Comparison of ENCODE assay signal across 1 cellular context in the genomic region with DNA sequence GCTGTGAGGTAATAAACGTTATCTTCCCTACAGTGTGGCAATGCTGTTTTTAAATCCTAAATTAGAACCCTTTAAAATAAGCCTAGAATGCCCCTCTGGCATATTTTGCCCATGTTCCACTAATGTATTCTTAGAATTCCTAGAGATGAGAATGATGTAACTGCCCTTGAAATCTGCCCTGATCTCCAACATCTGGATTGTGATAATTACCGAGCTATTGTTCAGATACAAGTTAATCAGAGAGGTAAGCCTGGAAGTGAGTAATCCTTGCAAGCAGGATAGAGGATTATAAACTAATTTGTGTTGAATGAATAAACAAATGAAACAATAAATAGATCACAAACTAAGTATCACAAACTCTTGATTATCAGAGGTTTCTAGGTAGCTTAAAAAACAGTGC.
TF ChIP-seq lines count a peak whose summit lies in the region.

No MANE protein-coding gene starts in this region.

TF ChIP-seq in GM23338, 12 proteins besides CTCF, POLR2A, EP300 and RAD21 (continued from another document):
- TF ChIP-seq, protein P1, sequence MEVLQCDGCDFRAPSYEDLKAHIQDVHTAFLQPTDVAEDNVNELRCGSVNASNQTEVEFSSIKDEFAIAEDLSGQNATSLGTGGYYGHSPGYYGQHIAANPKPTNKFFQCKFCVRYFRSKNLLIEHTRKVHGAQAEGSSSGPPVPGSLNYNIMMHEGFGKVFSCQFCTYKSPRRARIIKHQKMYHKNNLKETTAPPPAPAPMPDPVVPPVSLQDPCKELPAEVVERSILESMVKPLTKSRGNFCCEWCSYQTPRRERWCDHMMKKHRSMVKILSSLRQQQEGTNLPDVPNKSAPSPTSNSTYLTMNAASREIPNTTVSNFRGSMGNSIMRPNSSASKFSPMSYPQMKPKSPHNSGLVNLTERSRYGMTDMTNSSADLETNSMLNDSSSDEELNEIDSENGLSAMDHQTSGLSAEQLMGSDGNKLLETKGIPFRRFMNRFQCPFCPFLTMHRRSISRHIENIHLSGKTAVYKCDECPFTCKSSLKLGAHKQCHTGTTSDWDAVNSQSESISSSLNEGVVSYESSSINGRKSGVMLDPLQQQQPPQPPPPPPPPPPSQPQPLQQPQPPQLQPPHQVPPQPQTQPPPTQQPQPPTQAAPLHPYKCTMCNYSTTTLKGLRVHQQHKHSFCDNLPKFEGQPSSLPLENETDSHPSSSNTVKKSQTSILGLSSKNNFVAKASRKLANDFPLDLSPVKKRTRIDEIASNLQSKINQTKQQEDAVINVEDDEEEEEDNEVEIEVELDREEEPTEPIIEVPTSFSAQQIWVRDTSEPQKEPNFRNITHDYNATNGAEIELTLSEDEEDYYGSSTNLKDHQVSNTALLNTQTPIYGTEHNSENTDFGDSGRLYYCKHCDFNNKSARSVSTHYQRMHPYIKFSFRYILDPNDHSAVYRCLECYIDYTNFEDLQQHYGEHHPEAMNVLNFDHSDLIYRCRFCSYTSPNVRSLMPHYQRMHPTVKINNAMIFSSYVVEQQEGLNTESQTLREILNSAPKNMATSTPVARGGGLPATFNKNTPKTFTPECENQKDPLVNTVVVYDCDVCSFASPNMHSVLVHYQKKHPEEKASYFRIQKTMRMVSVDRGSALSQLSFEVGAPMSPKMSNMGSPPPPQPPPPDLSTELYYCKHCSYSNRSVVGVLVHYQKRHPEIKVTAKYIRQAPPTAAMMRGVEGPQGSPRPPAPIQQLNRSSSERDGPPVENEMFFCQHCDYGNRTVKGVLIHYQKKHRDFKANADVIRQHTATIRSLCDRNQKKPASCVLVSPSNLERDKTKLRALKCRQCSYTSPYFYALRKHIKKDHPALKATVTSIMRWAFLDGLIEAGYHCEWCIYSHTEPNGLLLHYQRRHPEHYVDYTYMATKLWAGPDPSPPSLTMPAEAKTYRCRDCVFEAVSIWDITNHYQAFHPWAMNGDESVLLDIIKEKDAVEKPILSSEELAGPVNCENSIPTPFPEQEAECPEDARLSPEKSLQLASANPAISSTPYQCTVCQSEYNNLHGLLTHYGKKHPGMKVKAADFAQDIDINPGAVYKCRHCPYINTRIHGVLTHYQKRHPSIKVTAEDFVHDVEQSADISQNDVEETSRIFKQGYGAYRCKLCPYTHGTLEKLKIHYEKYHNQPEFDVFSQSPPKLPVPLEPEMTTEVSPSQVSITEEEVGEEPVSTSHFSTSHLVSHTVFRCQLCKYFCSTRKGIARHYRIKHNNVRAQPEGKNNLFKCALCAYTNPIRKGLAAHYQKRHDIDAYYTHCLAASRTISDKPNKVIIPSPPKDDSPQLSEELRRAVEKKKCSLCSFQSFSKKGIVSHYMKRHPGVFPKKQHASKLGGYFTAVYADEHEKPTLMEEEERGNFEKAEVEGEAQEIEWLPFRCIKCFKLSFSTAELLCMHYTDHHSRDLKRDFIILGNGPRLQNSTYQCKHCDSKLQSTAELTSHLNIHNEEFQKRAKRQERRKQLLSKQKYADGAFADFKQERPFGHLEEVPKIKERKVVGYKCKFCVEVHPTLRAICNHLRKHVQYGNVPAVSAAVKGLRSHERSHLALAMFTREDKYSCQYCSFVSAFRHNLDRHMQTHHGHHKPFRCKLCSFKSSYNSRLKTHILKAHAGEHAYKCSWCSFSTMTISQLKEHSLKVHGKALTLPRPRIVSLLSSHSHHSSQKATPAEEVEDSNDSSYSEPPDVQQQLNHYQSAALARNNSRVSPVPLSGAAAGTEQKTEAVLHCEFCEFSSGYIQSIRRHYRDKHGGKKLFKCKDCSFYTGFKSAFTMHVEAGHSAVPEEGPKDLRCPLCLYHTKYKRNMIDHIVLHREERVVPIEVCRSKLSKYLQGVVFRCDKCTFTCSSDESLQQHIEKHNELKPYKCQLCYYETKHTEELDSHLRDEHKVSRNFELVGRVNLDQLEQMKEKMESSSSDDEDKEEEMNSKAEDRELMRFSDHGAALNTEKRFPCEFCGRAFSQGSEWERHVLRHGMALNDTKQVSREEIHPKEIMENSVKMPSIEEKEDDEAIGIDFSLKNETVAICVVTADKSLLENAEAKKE (CRISPR knock-in tag; IDR thresholded peaks at IDR 0.05), result no peak
- TF ChIP-seq, protein P2, sequence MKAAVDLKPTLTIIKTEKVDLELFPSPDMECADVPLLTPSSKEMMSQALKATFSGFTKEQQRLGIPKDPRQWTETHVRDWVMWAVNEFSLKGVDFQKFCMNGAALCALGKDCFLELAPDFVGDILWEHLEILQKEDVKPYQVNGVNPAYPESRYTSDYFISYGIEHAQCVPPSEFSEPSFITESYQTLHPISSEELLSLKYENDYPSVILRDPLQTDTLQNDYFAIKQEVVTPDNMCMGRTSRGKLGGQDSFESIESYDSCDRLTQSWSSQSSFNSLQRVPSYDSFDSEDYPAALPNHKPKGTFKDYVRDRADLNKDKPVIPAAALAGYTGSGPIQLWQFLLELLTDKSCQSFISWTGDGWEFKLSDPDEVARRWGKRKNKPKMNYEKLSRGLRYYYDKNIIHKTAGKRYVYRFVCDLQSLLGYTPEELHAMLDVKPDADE (IDR thresholded peaks at IDR 0.05), result no peak
TF ChIP-seq in GM23338: peak in this region for 0.
